ENCODE assay signal across 13 cellular contexts in genomic region chr1:229717774-229718173, GRCh38.
DNase-seq lines count a peak whose midpoint lies in the region; ATAC-seq and TF ChIP-seq lines count a peak whose summit lies in the region.
"Had no signal": no experiment of that assay in that cellular context is flagged by ENCODE, and none has a peak within 500 bp of the region (broad histone marks: within the 10 kb centered on the region; RNA-seq: fewer than 3 reads in every experiment).

No MANE protein-coding gene starts in this region.

- H3K79me2 ChIP-seq in GM23248 (ENCODE audit: insufficient read depth) (no peaks in the 10 kb centered on the region), MM.1S (ENCODE audit: low read length) (no peaks in the 10 kb centered on the region)

- H3K9ac ChIP-seq in GM23248 (peak overlapping the region; percentile 25; the same call in 1 of the 2 replicates), MM.1S (ENCODE audit: low read length) (no peak overlapping the region), skeletal muscle satellite cell (ENCODE audit: low read depth, low read length) (no peak overlapping the region)

- 26 to 38% methylated on average over 3 of the region's 3 CpGs for WGBS in GM23248 (ENCODE audit: low coverage in 1 of 2, low lambda C conversion rate in 2 of 2, missing lambda C conversion rate in 2 of 2), 2 experiments
- 37 to 38% methylated on average over 3 of the region's 3 CpGs for WGBS in body of pancreas, 2 donors

- H3K9me3 ChIP-seq in GM23248 (ENCODE audit: low read depth) (no peaks in the 10 kb centered on the region), MM.1S (replicated peaks; ENCODE audit: insufficient read depth, low read length) (no peaks in the 10 kb centered on the region), body of pancreas (no peaks in the 10 kb centered on the region), skeletal muscle satellite cell (replicated peaks; ENCODE audit: low read length) (no peaks in the 10 kb centered on the region)
- H3K9me3 ChIP-seq: right lobe of liver had no signal

- DNase-seq in GM23248 (peak; percentile 26), MM.1S (peak; percentile 39), body of pancreas (peak; percentile 61 to 81 (median 74))
- no peak for DNase-seq in stimulated activated CD4-positive, alpha-beta T cell treated with anti-CD3 and anti-CD28 coated beads, Interleukin-4, amount 100 ng/mL, for 1 hour
- DNase-seq: activated B cell treated with CpG ODN at 0.5 μM for 24 hours; CD4-positive, alpha-beta T cell; erythroblast; NCI-H1436 treated with DMSO at 0.1 percent for 48 hours; right lobe of liver had no signal

- H3K36me3 ChIP-seq in GM23248 (ENCODE audit: low read depth) (no peaks in the 10 kb centered on the region), MM.1S (replicated peaks; ENCODE audit: insufficient read depth, low read length) (no peaks in the 10 kb centered on the region), body of pancreas (replicated peaks in 1 of 2; ENCODE audit: insufficient read depth in 1 of 2, low read depth in 2 of 2) (no peaks in the 10 kb centered on the region), skeletal muscle satellite cell (ENCODE audit: insufficient read depth, low read length) (no peaks in the 10 kb centered on the region)
- H3K36me3 ChIP-seq: right lobe of liver had no signal

- H3K27me3 ChIP-seq in GM23248 (replicated peaks; ENCODE audit: insufficient read depth): no peaks in the 10 kb centered on the region
- H3K27me3 ChIP-seq in MM.1S (replicated peaks; ENCODE audit: insufficient read depth, low read length): no peaks in the 10 kb centered on the region
- no peaks in the 10 kb centered on the region for H3K27me3 ChIP-seq in body of pancreas
- no peaks in the 10 kb centered on the region for H3K27me3 ChIP-seq in skeletal muscle satellite cell (ENCODE audit: control insufficient read depth, insufficient read depth, low read length)
- H3K27me3 ChIP-seq: right lobe of liver had no signal

- H3K4me2 ChIP-seq in GM23248 (ENCODE audit: unreplicated experiment) (peak overlapping the region; percentile 28), MM.1S (ENCODE audit: low read depth, low read length) (peak overlapping the region; percentile 29; the same call in 1 of the 2 replicates), skeletal muscle satellite cell (ENCODE audit: low read length) (peak overlapping the region; percentile 78)

- ATAC-seq in body of pancreas (peak; percentile 89), HG02642 (IDR thresholded peaks at IDR 0.05; ENCODE audit: poor library complexity, unreplicated experiment) (no peak), GM18520 (IDR thresholded peaks at IDR 0.05; ENCODE audit: unreplicated experiment) (no peak)

- H3F3A ChIP-seq in GM23248 (ENCODE audit: insufficient read depth) (no peaks in the 10 kb centered on the region), MM.1S (ENCODE audit: insufficient read depth, low read length) (no peaks in the 10 kb centered on the region)

- H3K4me3 ChIP-seq in GM23248 (peak overlapping the region; percentile 41), MM.1S (ENCODE audit: low read length) (no peak overlapping the region), body of pancreas (no peak overlapping the region), skeletal muscle satellite cell (ENCODE audit: low read length) (peak overlapping the region; percentile 63)
- H3K4me3 ChIP-seq: right lobe of liver, SK-N-MC had no signal

- H4K20me1 ChIP-seq in GM23248 (ENCODE audit: insufficient read depth) (no peaks in the 10 kb centered on the region), MM.1S (ENCODE audit: insufficient read depth, low read length) (no peaks in the 10 kb centered on the region)

- H3K27ac ChIP-seq in GM23248: no peak overlapping the region
- H3K27ac ChIP-seq in MM.1S (ENCODE audit: low read length): no peak overlapping the region
- peak overlapping the region in 3 of 4 donors; percentile 54 to 64 (median 58) for H3K27ac ChIP-seq in body of pancreas
- H3K27ac ChIP-seq: right lobe of liver, SK-N-MC had no signal

- H3K4me1 ChIP-seq in GM23248 (ENCODE audit: insufficient read depth) (no peaks in the 10 kb centered on the region), MM.1S (ENCODE audit: low read length) (no peaks in the 10 kb centered on the region), body of pancreas (peaks cover 15% of the 10 kb centered on the region), skeletal muscle satellite cell (ENCODE audit: control insufficient read depth, insufficient read depth, low read length) (no peaks in the 10 kb centered on the region)
- H3K4me1 ChIP-seq: right lobe of liver had no signal

- H2AFZ ChIP-seq in GM23248 (peak overlapping the region; percentile 56), MM.1S (ENCODE audit: low read length) (peak overlapping the region; percentile 28; the same call in 1 of the 2 replicates)

- intact Hi-C loops in body of pancreas (cut with DNase I): no loop called here

- in situ Hi-C loops in GM23248 (cut with MboI): no loop called here

- no peaks in the 10 kb centered on the region for H3K9me2 ChIP-seq in GM23248 (ENCODE audit: insufficient read depth)
- H3K9me2 ChIP-seq in MM.1S (replicated peaks; ENCODE audit: insufficient read depth, low read length): no peaks in the 10 kb centered on the region

- TF ChIP-seq POLR2A in body of pancreas (IDR thresholded peaks at IDR 0.05): peak in 1 of 3 donors; percentile 15

- no peak for TF ChIP-seq CTCF in MM.1S (IDR thresholded peaks at IDR 0.05; ENCODE audit: low read length)
- TF ChIP-seq CTCF in body of pancreas (IDR thresholded peaks at IDR 0.05): no peak

Comparison
In these comparisons a context has a peak if more than half of its experiments do, and no peak if none do; other contexts are left out.
1. H3K27ac ChIP-seq: peak in body of pancreas (3 of 4); none in GM23248 (single experiment) and MM.1S (single experiment).
2. H3K4me2 ChIP-seq: peak in every context shown above with its lines; median percentile 78 in skeletal muscle satellite cell; 29 in MM.1S; 28 in GM23248.
3. H3K4me3 ChIP-seq: peak in GM23248 (single experiment) and skeletal muscle satellite cell (single experiment); none in MM.1S (single experiment) and body of pancreas (0 of 2).